Comparison of ENCODE assay signal across 7 cellular contexts in genomic region chr22:24247564-24248344, GRCh38. TPM values are rescaled to one million over a fixed set of nuclear protein-coding genes. Genes with fewer than 3 reads are reported as not detected.
DNase-seq lines count a peak whose midpoint lies in the region; ATAC-seq and TF ChIP-seq lines count a peak whose summit lies in the region.

No MANE protein-coding gene starts in this region.

- TF ChIP-seq CTCF in breast epithelium (IDR thresholded peaks at IDR 0.05), result peak; percentile 94 to 99 (median 98)

- H3K27me3 ChIP-seq in MG63, result no peaks in the 10 kb centered on the region
- no peaks in the 10 kb centered on the region for H3K27me3 ChIP-seq in breast epithelium
- no peaks in the 10 kb centered on the region for H3K27me3 ChIP-seq in skeletal muscle satellite cell (ENCODE audit: control insufficient read depth, insufficient read depth, low read length)

- no peak for ATAC-seq in HG03378 (IDR thresholded peaks at IDR 0.05; ENCODE audit: unreplicated experiment)

- intact Hi-C loops in breast epithelium (cut with DNase I; ENCODE audit: low total_unique reads), result loop anchor here (5.0 kb wide), 1 partner anchor 50 kb away; no protein-coding TSS in a partner anchor

- peak overlapping the region; percentile 91 to 94 for H3K27ac ChIP-seq in breast epithelium

- H3K4me3 ChIP-seq in MG63, result no peak overlapping the region
- H3K4me3 ChIP-seq in breast epithelium, result peak overlapping the region in 2 of 3 donors; percentile 4 to 49
- peak overlapping the region; percentile 42 for H3K4me3 ChIP-seq in skeletal muscle satellite cell (ENCODE audit: low read length)

- H3K9ac ChIP-seq in skeletal muscle satellite cell (ENCODE audit: low read depth, low read length), result peak overlapping the region; percentile 88

- H3K36me3 ChIP-seq in MG63 (no peaks in the 10 kb centered on the region), breast epithelium (no peaks in the 10 kb centered on the region), skeletal muscle satellite cell (ENCODE audit: insufficient read depth, low read length) (no peaks in the 10 kb centered on the region)

- peak overlapping the region; percentile 74 for H3K4me2 ChIP-seq in skeletal muscle satellite cell (ENCODE audit: low read length)

- H3K4me1 ChIP-seq in breast epithelium (peaks cover 10 to 14% of the 10 kb centered on the region in 2 donors), skeletal muscle satellite cell (ENCODE audit: control insufficient read depth, insufficient read depth, low read length) (peaks cover 40% of the 10 kb centered on the region)

- DNase-seq in GM04504 (ENCODE audit: low read depth) (peak; percentile 78), MG63 (peak; percentile 93), T1000 (lab: John Stamatoyannopoulos, UW) (peak; percentile 90), breast epithelium (ENCODE audit: low spot score in 2 of 2) (peak; percentile 93 to 98), inferior parietal cortex (ENCODE audit: extremely low spot score) (peak; percentile 47)

- H3K9me3 ChIP-seq in MG63, result no peaks in the 10 kb centered on the region
- H3K9me3 ChIP-seq in breast epithelium, result no peaks in the 10 kb centered on the region
- H3K9me3 ChIP-seq in skeletal muscle satellite cell (replicated peaks; ENCODE audit: low read length), result no peaks in the 10 kb centered on the region

- no peak for TF ChIP-seq POLR2A in breast epithelium (IDR thresholded peaks at IDR 0.05)

RNA-seq across cellular contexts. Expression of gene GGT5, which starts 2.9 kb away (rescaled TPM):
- not detected in 2 replicates for total RNA-seq in MG63 (2014; rRNA removed; shearing (Covaris generic); ENCODE audit: low replicate concordance)
- total RNA-seq in breast epithelium, result 100 to 1,000 TPM in 1 of 3 donors, 10 to 100 TPM in 2; 27.1 to 114 (median 61.0) TPM
- total RNA-seq in skeletal muscle satellite cell (2012; rRNA removed), result 21.5 and 30.1 TPM in 2 replicates

RNA-seq across cellular contexts. Expression of gene SPECC1L, which starts 22.9 kb away (rescaled TPM):
- 11.0 and 30.9 TPM in 2 replicates for total RNA-seq in MG63 (2014; rRNA removed; shearing (Covaris generic); ENCODE audit: low replicate concordance)
- 10 to 100 TPM; 33.4 to 61.0 (median 53.7) TPM for total RNA-seq in breast epithelium
- 23.2 and 27.6 TPM in 2 replicates for total RNA-seq in skeletal muscle satellite cell (2012; rRNA removed)

Comparison
In these comparisons a context has a peak if more than half of its experiments do, and no peak if none do; other contexts are left out.
1. RNA of gene GGT5, which starts 2.9 kb away (total RNA-seq): 27.1 to 114 TPM in breast epithelium; not detected in MG63; every median in the first group is over 10 times any median in the second.
2. Peak in every context shown above with its lines, with median percentiles within 50 percentile points of each other: DNase-seq.